Comparison of ENCODE assay signal across 39 cellular contexts in the genomic region with DNA sequence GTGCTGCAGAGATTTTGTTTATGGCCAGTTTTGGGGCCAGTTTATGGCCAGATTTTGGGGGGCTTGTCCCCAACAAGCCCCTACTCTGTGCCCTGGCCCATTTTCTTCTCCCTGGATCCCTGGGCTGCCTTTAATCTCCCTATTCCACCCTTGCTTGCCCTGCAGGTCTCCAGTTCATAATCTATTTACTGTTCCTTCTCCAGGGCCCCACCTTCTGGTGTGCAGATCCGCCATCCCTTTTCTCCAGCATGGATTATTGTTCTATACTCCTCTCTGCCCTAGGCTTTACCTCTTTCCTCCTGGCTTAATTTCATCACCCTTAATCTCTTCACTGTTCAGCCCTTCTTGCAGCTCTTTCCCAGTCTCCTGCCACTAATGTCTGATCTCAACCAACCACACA.
"Had no signal": no experiment of that assay in that cellular context is flagged by ENCODE, and none has a peak within 500 bp of the region (broad histone marks: within the 10 kb centered on the region; RNA-seq: fewer than 3 reads in every experiment).

No MANE protein-coding gene starts in this region.

- H3K27me3 ChIP-seq: body of pancreas, brain microvascular endothelial cell, breast epithelium had no signal

- H3K27me3 Mint-ChIP-seq: activated CD4-positive, alpha-beta memory T cell treated with anti-CD3 and anti-CD28 coated beads, Interleukin-2, amount 10 ng/mL, durations not matched to agents 7 days and 5 days; activated CD4-positive, alpha-beta T cell treated with anti-CD3 and anti-CD28 coated beads for 36 hours; activated CD4-positive, alpha-beta T cell treated with anti-CD3 and anti-CD28 coated beads, Interleukin-2, amount 10 ng/mL, durations not matched to agents 7 days and 5 days; activated naive CD4-positive, alpha-beta T cell treated with anti-CD3 and anti-CD28 coated beads, Interleukin-2, amount 10 ng/mL, durations not matched to agents 7 days and 5 days; activated naive CD4-positive, alpha-beta T cell treated with anti-CD3 and anti-CD28 coated beads, Interleukin-2, amount 50 U/mL, for 24 hours; activated naive CD8-positive, alpha-beta T cell; activated naive CD8-positive, alpha-beta T cell treated with anti-CD3 and anti-CD28 coated beads, Interleukin-2, amount 50 U/mL, for 24 hours had no signal

- DNase-seq: activated CD4-positive, alpha-beta memory T cell treated with anti-CD3 and anti-CD28 coated beads, Interleukin-2, amount 10 ng/mL, durations not matched to agents 7 days and 5 days; activated CD4-positive, alpha-beta T cell treated with anti-CD3 and anti-CD28 coated beads for 1 hour; activated CD4-positive, alpha-beta T cell treated with anti-CD3 and anti-CD28 coated beads for 36 hours; activated CD4-positive, alpha-beta T cell treated with anti-CD3 and anti-CD28 coated beads for 48 hours; activated CD4-positive, alpha-beta T cell treated with anti-CD3 and anti-CD28 coated beads, Interleukin-2, amount 10 ng/mL, durations not matched to agents 7 days and 5 days; activated CD4-positive, alpha-beta T cell treated with anti-CD3 and anti-CD28 coated beads, Interleukin-2, amount 50 U/mL, for 48 hours; activated CD4-positive, CD25-positive, alpha-beta regulatory T cell; activated CD8-positive, alpha-beta memory T cell treated with anti-CD3 and anti-CD28 coated beads, Interleukin-2, amount 50 U/mL, for 4 hours; activated CD8-positive, alpha-beta T cell treated with anti-CD3 and anti-CD28 coated beads, Interleukin-2, amount 10 ng/mL, durations not matched to agents 7 days and 5 days; activated effector memory CD4-positive, alpha-beta T cell treated with Interleukin-2 at 50 U/mL for 16 hours; activated gamma-delta T cell; activated naive CD4-positive, alpha-beta T cell treated with anti-CD3 and anti-CD28 coated beads, Interleukin-2, amount 10 ng/mL, durations not matched to agents 7 days and 5 days; activated naive CD4-positive, alpha-beta T cell treated with Interleukin-2 at 50 U/mL for 16 hours; activated naive CD8-positive, alpha-beta T cell treated with anti-CD3 and anti-CD28 coated beads, Interleukin-2, amount 10 ng/mL, durations not matched to agents 7 days and 5 days; activated naive CD8-positive, alpha-beta T cell treated with anti-CD3 and anti-CD28 coated beads, Interleukin-2, amount 50 U/mL, for 24 hours; activated T-cell treated with anti-CD3 and anti-CD28 coated beads for 4 hours; activated T-cell treated with anti-CD3 and anti-CD28 coated beads, Interleukin-2, amount 50 U/mL, for 1 hour; activated T-cell treated with anti-CD3 and anti-CD28 coated beads, Interleukin-2, amount 50 U/mL, for 4 hours; activated T-cell treated with anti-CD3 and anti-CD28 coated beads, Interleukin-2, amount 50 U/mL, for 72 hours; amygdala; anterior cingulate cortex; body of pancreas; brain microvascular endothelial cell; central memory CD4-positive, alpha-beta T cell; T-helper 1 cell; T-helper 2 cell; T-helper 9 cell had no signal

- H3K27ac ChIP-seq: body of pancreas, brain microvascular endothelial cell, breast epithelium, VCaP had no signal

- H3K4me1 Mint-ChIP-seq: activated CD4-positive, alpha-beta memory T cell treated with anti-CD3 and anti-CD28 coated beads, Interleukin-2, amount 10 ng/mL, durations not matched to agents 7 days and 5 days; activated CD4-positive, alpha-beta T cell treated with anti-CD3 and anti-CD28 coated beads for 36 hours; activated CD4-positive, alpha-beta T cell treated with anti-CD3 and anti-CD28 coated beads, Interleukin-2, amount 10 ng/mL, durations not matched to agents 7 days and 5 days; activated naive CD4-positive, alpha-beta T cell treated with anti-CD3 and anti-CD28 coated beads, Interleukin-2, amount 10 ng/mL, durations not matched to agents 7 days and 5 days; activated naive CD4-positive, alpha-beta T cell treated with anti-CD3 and anti-CD28 coated beads, Interleukin-2, amount 50 U/mL, for 24 hours; activated naive CD8-positive, alpha-beta T cell treated with anti-CD3 and anti-CD28 coated beads, Interleukin-2, amount 10 ng/mL, durations not matched to agents 7 days and 5 days had no signal

- FAIRE-seq: astrocyte, TTC549 had no signal

- H3K36me3 Mint-ChIP-seq: activated naive CD4-positive, alpha-beta T cell treated with anti-CD3 and anti-CD28 coated beads, Interleukin-2, amount 10 ng/mL, durations not matched to agents 7 days and 5 days; activated naive CD4-positive, alpha-beta T cell treated with anti-CD3 and anti-CD28 coated beads, Interleukin-2, amount 50 U/mL, for 24 hours; activated naive CD8-positive, alpha-beta T cell; activated naive CD8-positive, alpha-beta T cell treated with anti-CD3 and anti-CD28 coated beads, Interleukin-2, amount 10 ng/mL, durations not matched to agents 7 days and 5 days; WTC11 had no signal

- H3K27ac Mint-ChIP-seq: activated CD4-positive, alpha-beta memory T cell treated with anti-CD3 and anti-CD28 coated beads, Interleukin-2, amount 10 ng/mL, durations not matched to agents 7 days and 5 days; activated CD4-positive, alpha-beta T cell treated with anti-CD3 and anti-CD28 coated beads for 36 hours; activated CD4-positive, alpha-beta T cell treated with anti-CD3 and anti-CD28 coated beads, Interleukin-2, amount 10 ng/mL, durations not matched to agents 7 days and 5 days; activated CD8-positive, alpha-beta T cell treated with anti-CD3 and anti-CD28 coated beads, Interleukin-2, amount 10 ng/mL, durations not matched to agents 7 days and 5 days; activated naive CD4-positive, alpha-beta T cell treated with anti-CD3 and anti-CD28 coated beads, Interleukin-2, amount 10 ng/mL, durations not matched to agents 7 days and 5 days; activated naive CD4-positive, alpha-beta T cell treated with anti-CD3 and anti-CD28 coated beads, Interleukin-2, amount 50 U/mL, for 24 hours; activated naive CD8-positive, alpha-beta T cell; activated naive CD8-positive, alpha-beta T cell treated with anti-CD3 and anti-CD28 coated beads, Interleukin-2, amount 10 ng/mL, durations not matched to agents 7 days and 5 days; activated naive CD8-positive, alpha-beta T cell treated with anti-CD3 and anti-CD28 coated beads, Interleukin-2, amount 50 U/mL, for 24 hours; activated T-cell treated with anti-CD3 and anti-CD28 coated beads, Interleukin-2, amount 50 U/mL, for 72 hours; activated T-helper 1 cell treated with anti-CD3 and anti-CD28 coated beads, Interleukin-12 subunit alpha, Interleukin-12 subunit beta, Interleukin-2, Interleukin-4 antibody, amounts not matched to agents 30 ng/mL and 10 ng/mL and 1 ng/mL, durations not matched to agents 14 hours and 24 hours and 36 hours; activated T-helper 2 cell treated with anti-CD3 and anti-CD28 coated beads, Interferon-gamma antibody, Interleukin-2, Interleukin-4, amounts not matched to agents 10 μg/mL and 5 μg/mL and 100 μg/mL, durations not matched to agents 14 hours and 24 hours and 36 hours; T-helper 1 cell treated with Interleukin-12 subunit alpha and Interleukin-12 subunit beta and Interleukin-4 antibody, amounts not matched to agents 30 μg/mL and 1 μg/mL, for 36 hours; T-helper 2 cell treated with Interferon-gamma antibody and Interleukin-4, amounts not matched to agents 5 μg/mL and 100 μg/mL, for 36 hours; WTC11 had no signal

- ATAC-seq: activated CD4-positive, alpha-beta T cell treated with anti-CD3 and anti-CD28 coated beads for 36 hours; activated CD4-positive, CD25-positive, alpha-beta regulatory T cell treated with anti-CD3 and anti-CD28 coated beads, Interleukin-2, amount 50 U/mL, for 24 hours; activated CD8-positive, alpha-beta T cell treated with anti-CD3 and anti-CD28 coated beads, Interleukin-2, amount 10 ng/mL, durations not matched to agents 7 days and 5 days; activated naive CD8-positive, alpha-beta T cell treated with anti-CD3 and anti-CD28 coated beads, Interleukin-2, amount 50 U/mL, for 24 hours; activated T-cell treated with anti-CD3 and anti-CD28 coated beads, Interleukin-2, amount 50 U/mL, for 4 hours; activated T-cell treated with anti-CD3 and anti-CD28 coated beads, Interleukin-2, amount 50 U/mL, for 72 hours; body of pancreas; WTC11 had no signal

- H3K36me3 ChIP-seq: brain microvascular endothelial cell, breast epithelium had no signal

- H3K4me3 ChIP-seq: body of pancreas, breast epithelium had no signal

- H3K4me3 Mint-ChIP-seq: activated CD4-positive, alpha-beta memory T cell treated with anti-CD3 and anti-CD28 coated beads, Interleukin-2, amount 10 ng/mL, durations not matched to agents 7 days and 5 days; activated CD4-positive, alpha-beta T cell treated with anti-CD3 and anti-CD28 coated beads for 36 hours; activated CD4-positive, alpha-beta T cell treated with anti-CD3 and anti-CD28 coated beads, Interleukin-2, amount 10 ng/mL, durations not matched to agents 7 days and 5 days; activated CD8-positive, alpha-beta T cell treated with anti-CD3 and anti-CD28 coated beads, Interleukin-2, amount 10 ng/mL, durations not matched to agents 7 days and 5 days; activated naive CD4-positive, alpha-beta T cell treated with anti-CD3 and anti-CD28 coated beads, Interleukin-2, amount 10 ng/mL, durations not matched to agents 7 days and 5 days; activated naive CD4-positive, alpha-beta T cell treated with anti-CD3 and anti-CD28 coated beads, Interleukin-2, amount 50 U/mL, for 24 hours; activated naive CD8-positive, alpha-beta T cell; activated naive CD8-positive, alpha-beta T cell treated with anti-CD3 and anti-CD28 coated beads, Interleukin-2, amount 10 ng/mL, durations not matched to agents 7 days and 5 days; activated naive CD8-positive, alpha-beta T cell treated with anti-CD3 and anti-CD28 coated beads, Interleukin-2, amount 50 U/mL, for 24 hours; activated T-cell treated with anti-CD3 and anti-CD28 coated beads, Interleukin-2, amount 50 U/mL, for 4 hours; activated T-cell treated with anti-CD3 and anti-CD28 coated beads, Interleukin-2, amount 50 U/mL, for 72 hours; activated T-helper 1 cell treated with anti-CD3 and anti-CD28 coated beads, Interleukin-12 subunit alpha, Interleukin-12 subunit beta, Interleukin-2, Interleukin-4 antibody, amounts not matched to agents 30 ng/mL and 10 ng/mL and 1 ng/mL, durations not matched to agents 14 hours and 24 hours and 36 hours; T-helper 1 cell treated with Interleukin-12 subunit alpha and Interleukin-12 subunit beta and Interleukin-4 antibody, amounts not matched to agents 30 μg/mL and 1 μg/mL, for 36 hours; T-helper 2 cell treated with Interferon-gamma antibody and Interleukin-4, amounts not matched to agents 5 μg/mL and 100 μg/mL, for 36 hours; WTC11 had no signal

- H3K4me1 ChIP-seq: body of pancreas, breast epithelium had no signal

- H3K9me3 ChIP-seq: body of pancreas, breast epithelium had no signal

- H3K9me3 Mint-ChIP-seq: activated CD4-positive, alpha-beta memory T cell treated with anti-CD3 and anti-CD28 coated beads, Interleukin-2, amount 10 ng/mL, durations not matched to agents 7 days and 5 days; activated CD4-positive, alpha-beta T cell treated with anti-CD3 and anti-CD28 coated beads, Interleukin-2, amount 10 ng/mL, durations not matched to agents 7 days and 5 days; activated naive CD4-positive, alpha-beta T cell treated with anti-CD3 and anti-CD28 coated beads, Interleukin-2, amount 10 ng/mL, durations not matched to agents 7 days and 5 days; activated naive CD4-positive, alpha-beta T cell treated with anti-CD3 and anti-CD28 coated beads, Interleukin-2, amount 50 U/mL, for 24 hours; activated naive CD8-positive, alpha-beta T cell treated with anti-CD3 and anti-CD28 coated beads, Interleukin-2, amount 10 ng/mL, durations not matched to agents 7 days and 5 days; activated naive CD8-positive, alpha-beta T cell treated with anti-CD3 and anti-CD28 coated beads, Interleukin-2, amount 50 U/mL, for 24 hours; activated T-cell treated with anti-CD3 and anti-CD28 coated beads, Interleukin-2, amount 50 U/mL, for 4 hours; activated T-cell treated with anti-CD3 and anti-CD28 coated beads, Interleukin-2, amount 50 U/mL, for 72 hours; activated T-helper 1 cell treated with anti-CD3 and anti-CD28 coated beads, Interleukin-12 subunit alpha, Interleukin-12 subunit beta, Interleukin-2, Interleukin-4 antibody, amounts not matched to agents 30 ng/mL and 10 ng/mL and 1 ng/mL, durations not matched to agents 14 hours and 24 hours and 36 hours; activated T-helper 2 cell treated with anti-CD3 and anti-CD28 coated beads, Interferon-gamma antibody, Interleukin-2, Interleukin-4, amounts not matched to agents 10 μg/mL and 5 μg/mL and 100 μg/mL, durations not matched to agents 14 hours and 24 hours and 36 hours; T-helper 1 cell treated with Interleukin-12 subunit alpha and Interleukin-12 subunit beta and Interleukin-4 antibody, amounts not matched to agents 30 μg/mL and 1 μg/mL, for 36 hours; T-helper 2 cell treated with Interferon-gamma antibody and Interleukin-4, amounts not matched to agents 5 μg/mL and 100 μg/mL, for 36 hours had no signal
